Comparison of ENCODE assay signal across 1 cellular context in genomic region chr3:179589143-179589542, GRCh38.
TF ChIP-seq lines count a peak whose summit lies in the region.

No MANE protein-coding gene starts in this region.

TF ChIP-seq in K562, 482 proteins besides CTCF, POLR2A, EP300 and RAD21 (continued from another document):
- TF ChIP-seq, protein P1, sequence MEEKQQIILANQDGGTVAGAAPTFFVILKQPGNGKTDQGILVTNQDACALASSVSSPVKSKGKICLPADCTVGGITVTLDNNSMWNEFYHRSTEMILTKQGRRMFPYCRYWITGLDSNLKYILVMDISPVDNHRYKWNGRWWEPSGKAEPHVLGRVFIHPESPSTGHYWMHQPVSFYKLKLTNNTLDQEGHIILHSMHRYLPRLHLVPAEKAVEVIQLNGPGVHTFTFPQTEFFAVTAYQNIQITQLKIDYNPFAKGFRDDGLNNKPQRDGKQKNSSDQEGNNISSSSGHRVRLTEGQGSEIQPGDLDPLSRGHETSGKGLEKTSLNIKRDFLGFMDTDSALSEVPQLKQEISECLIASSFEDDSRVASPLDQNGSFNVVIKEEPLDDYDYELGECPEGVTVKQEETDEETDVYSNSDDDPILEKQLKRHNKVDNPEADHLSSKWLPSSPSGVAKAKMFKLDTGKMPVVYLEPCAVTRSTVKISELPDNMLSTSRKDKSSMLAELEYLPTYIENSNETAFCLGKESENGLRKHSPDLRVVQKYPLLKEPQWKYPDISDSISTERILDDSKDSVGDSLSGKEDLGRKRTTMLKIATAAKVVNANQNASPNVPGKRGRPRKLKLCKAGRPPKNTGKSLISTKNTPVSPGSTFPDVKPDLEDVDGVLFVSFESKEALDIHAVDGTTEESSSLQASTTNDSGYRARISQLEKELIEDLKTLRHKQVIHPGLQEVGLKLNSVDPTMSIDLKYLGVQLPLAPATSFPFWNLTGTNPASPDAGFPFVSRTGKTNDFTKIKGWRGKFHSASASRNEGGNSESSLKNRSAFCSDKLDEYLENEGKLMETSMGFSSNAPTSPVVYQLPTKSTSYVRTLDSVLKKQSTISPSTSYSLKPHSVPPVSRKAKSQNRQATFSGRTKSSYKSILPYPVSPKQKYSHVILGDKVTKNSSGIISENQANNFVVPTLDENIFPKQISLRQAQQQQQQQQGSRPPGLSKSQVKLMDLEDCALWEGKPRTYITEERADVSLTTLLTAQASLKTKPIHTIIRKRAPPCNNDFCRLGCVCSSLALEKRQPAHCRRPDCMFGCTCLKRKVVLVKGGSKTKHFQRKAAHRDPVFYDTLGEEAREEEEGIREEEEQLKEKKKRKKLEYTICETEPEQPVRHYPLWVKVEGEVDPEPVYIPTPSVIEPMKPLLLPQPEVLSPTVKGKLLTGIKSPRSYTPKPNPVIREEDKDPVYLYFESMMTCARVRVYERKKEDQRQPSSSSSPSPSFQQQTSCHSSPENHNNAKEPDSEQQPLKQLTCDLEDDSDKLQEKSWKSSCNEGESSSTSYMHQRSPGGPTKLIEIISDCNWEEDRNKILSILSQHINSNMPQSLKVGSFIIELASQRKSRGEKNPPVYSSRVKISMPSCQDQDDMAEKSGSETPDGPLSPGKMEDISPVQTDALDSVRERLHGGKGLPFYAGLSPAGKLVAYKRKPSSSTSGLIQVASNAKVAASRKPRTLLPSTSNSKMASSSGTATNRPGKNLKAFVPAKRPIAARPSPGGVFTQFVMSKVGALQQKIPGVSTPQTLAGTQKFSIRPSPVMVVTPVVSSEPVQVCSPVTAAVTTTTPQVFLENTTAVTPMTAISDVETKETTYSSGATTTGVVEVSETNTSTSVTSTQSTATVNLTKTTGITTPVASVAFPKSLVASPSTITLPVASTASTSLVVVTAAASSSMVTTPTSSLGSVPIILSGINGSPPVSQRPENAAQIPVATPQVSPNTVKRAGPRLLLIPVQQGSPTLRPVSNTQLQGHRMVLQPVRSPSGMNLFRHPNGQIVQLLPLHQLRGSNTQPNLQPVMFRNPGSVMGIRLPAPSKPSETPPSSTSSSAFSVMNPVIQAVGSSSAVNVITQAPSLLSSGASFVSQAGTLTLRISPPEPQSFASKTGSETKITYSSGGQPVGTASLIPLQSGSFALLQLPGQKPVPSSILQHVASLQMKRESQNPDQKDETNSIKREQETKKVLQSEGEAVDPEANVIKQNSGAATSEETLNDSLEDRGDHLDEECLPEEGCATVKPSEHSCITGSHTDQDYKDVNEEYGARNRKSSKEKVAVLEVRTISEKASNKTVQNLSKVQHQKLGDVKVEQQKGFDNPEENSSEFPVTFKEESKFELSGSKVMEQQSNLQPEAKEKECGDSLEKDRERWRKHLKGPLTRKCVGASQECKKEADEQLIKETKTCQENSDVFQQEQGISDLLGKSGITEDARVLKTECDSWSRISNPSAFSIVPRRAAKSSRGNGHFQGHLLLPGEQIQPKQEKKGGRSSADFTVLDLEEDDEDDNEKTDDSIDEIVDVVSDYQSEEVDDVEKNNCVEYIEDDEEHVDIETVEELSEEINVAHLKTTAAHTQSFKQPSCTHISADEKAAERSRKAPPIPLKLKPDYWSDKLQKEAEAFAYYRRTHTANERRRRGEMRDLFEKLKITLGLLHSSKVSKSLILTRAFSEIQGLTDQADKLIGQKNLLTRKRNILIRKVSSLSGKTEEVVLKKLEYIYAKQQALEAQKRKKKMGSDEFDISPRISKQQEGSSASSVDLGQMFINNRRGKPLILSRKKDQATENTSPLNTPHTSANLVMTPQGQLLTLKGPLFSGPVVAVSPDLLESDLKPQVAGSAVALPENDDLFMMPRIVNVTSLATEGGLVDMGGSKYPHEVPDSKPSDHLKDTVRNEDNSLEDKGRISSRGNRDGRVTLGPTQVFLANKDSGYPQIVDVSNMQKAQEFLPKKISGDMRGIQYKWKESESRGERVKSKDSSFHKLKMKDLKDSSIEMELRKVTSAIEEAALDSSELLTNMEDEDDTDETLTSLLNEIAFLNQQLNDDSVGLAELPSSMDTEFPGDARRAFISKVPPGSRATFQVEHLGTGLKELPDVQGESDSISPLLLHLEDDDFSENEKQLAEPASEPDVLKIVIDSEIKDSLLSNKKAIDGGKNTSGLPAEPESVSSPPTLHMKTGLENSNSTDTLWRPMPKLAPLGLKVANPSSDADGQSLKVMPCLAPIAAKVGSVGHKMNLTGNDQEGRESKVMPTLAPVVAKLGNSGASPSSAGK (IDR thresholded peaks at IDR 0.05): no peak
- no peak for TF ChIP-seq BCOR (IDR thresholded peaks at IDR 0.05)
- TF ChIP-seq, protein P2, sequence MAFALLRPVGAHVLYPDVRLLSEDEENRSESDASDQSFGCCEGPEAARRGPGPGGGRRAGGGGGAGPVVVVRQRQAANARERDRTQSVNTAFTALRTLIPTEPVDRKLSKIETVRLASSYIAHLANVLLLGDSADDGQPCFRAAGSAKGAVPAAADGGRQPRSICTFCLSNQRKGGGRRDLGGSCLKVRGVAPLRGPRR (CRISPR knock-in tag; IDR thresholded peaks at IDR 0.05): no peak
